In the genomic region with DNA sequence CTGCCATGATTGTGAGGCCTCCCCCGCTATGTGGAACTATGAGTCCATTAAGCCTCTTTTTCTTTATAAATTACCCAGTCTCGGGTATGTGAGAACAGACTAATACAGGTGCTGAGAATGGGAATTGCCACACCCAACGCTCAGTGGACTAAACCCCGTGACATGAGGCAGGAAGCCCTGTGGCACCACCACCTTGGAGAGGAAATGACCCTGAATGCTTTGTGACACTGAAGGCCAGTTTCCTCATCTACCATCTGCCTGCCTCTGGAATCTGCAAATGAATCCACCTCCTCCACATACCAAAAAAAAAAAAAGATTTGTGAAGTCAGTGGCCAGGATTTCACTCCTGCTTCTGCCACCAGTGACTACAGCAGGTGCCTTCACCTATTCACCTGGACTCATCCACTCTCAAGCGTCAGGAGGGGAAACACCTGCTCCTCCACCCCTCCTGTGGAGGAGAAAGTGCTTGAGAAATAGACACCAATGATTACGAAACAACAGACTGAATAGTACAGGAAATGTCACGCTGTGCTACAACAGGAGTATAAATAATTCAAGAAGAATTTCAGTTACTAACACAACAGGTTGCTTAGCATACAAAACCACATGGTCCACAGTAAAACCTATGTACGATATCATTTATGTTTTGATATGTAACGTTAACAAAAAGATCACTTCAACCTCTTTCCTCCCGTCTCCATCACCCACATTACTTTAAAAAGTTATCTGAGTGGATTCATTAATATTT, we compare ENCODE assay signal across 1 cellular context.
TF ChIP-seq lines count a peak whose summit lies in the region.

No MANE protein-coding gene starts in this region.

TF ChIP-seq in SK-N-SH, 30 proteins besides CTCF, POLR2A, EP300 and RAD21 (continued from another document):
- TF ChIP-seq MAX (IDR thresholded peaks at IDR 0.05; ENCODE audit: low read depth) = no peak
- no peak for TF ChIP-seq CHD2 (IDR thresholded peaks at IDR 0.05; ENCODE audit: low read length, partially characterized antibody)
- no peak for TF ChIP-seq NFIC (IDR thresholded peaks at IDR 0.05; ENCODE audit: borderline replicate concordance)
- TF ChIP-seq PBX3 (IDR thresholded peaks at IDR 0.05) = no peak
- TF ChIP-seq SIN3A (IDR thresholded peaks at IDR 0.05; ENCODE audit: borderline replicate concordance, low read depth, low read length) = no peak
